In genomic region chr17:4263282-4264215, GRCh38 we compare ENCODE assay signal across 8 cellular contexts. TPM values are rescaled to one million over a fixed set of nuclear protein-coding genes. Genes with fewer than 3 reads are reported as not detected.
DNase-seq lines count a peak whose midpoint lies in the region; ATAC-seq and TF ChIP-seq lines count a peak whose summit lies in the region.

ANKFY1 (minus strand) TSS chr17:4263979; CDS start chr17:4263941, 38 bp downstream.

- H3K9me3 ChIP-seq in BE2C = no peaks in the 10 kb centered on the region

- peak within 1 kb of the TSS; percentile 73 for H3K4me3 ChIP-seq in BE2C (ENCODE audit: low read depth, low read length)

- no peaks in the 10 kb centered on the region for H3K27me3 ChIP-seq in BE2C

- ATAC-seq in GM19324 (IDR thresholded peaks at IDR 0.05; ENCODE audit: low FRiP score, unreplicated experiment) (peak; percentile 86), HG03521 (IDR thresholded peaks at IDR 0.05; ENCODE audit: unreplicated experiment) (peak; percentile 87), left lobe of liver (peak; percentile 96)

- DNase-seq in BE2C (peak; percentile 91), NCI-H748 (lab: John Stamatoyannopoulos, UW; ENCODE audit: unreplicated experiment) (peak; percentile 97), dedifferentiated amniotic fluid mesenchymal stem cell (ENCODE audit: extremely low spot score) (peak; percentile 94), left lobe of liver (ENCODE audit: low spot score) (peak; percentile 97)
- DNase-seq in activated CD4-positive, alpha-beta T cell treated with anti-CD3 and anti-CD28 coated beads, Interleukin-2, amount 50 U/mL, for 1 hour = peak; percentile 98
- DNase-seq in stimulated activated CD4-positive, alpha-beta T cell treated with anti-CD3 and anti-CD28 coated beads, Interleukin-2, amount 100 ng/mL, for 24 hours = peak; percentile 98 to 99

- TF ChIP-seq CTCF in BE2C (IDR thresholded peaks at IDR 0.05; ENCODE audit: low read depth, low read length) = no peak

- no peaks in the 10 kb centered on the region for H3K36me3 ChIP-seq in BE2C

- no peaks in the 10 kb centered on the region for H3K4me1 ChIP-seq in BE2C

RNA-seq across cellular contexts. Expression of gene ANKFY1, which starts in this region (rescaled TPM):
- 25.8 TPM for polyA plus RNA-seq in BE2C (2012; ENCODE audit: insufficient read depth, insufficient read length, low read depth)
- total RNA-seq in left lobe of liver = 31.0 TPM

Comparison
In these comparisons a context has a peak if more than half of its experiments do, and no peak if none do; other contexts are left out.
1. Peak in every context shown above with its lines: DNase-seq, ATAC-seq and H3K4me3 ChIP-seq.